10 cellular contexts compared by ENCODE assay signal in genomic region chr22:23834830-23835772, GRCh38. TPM values are rescaled to one million over a fixed set of nuclear protein-coding genes. Genes with fewer than 3 reads are reported as not detected.
A peak's percentile ranks its signal among the peaks of the same experiment; 100 is the strongest.
DNase-seq lines count a peak whose midpoint lies in the region; ATAC-seq and TF ChIP-seq lines count a peak whose summit lies in the region.
"Had no signal": no experiment of that assay in that cellular context is flagged by ENCODE, and none has a peak within 500 bp of the region (broad histone marks: within the 10 kb centered on the region; RNA-seq: fewer than 3 reads in every experiment).

No MANE protein-coding gene starts in this region.

- CTCF ChIA-PET in activated naive CD4-positive, alpha-beta T cell treated with anti-CD3 and anti-CD28 coated beads, Interleukin-2, amount 10 ng/mL, durations not matched to agents 7 days and 5 days (lab: Charles Lee) = interaction anchor here (1.3 kb wide), 1 partner anchor 16 kb away, joined by 3 read pairs; no protein-coding TSS in a partner anchor

- H3K36me3 Mint-ChIP-seq in activated naive CD4-positive, alpha-beta T cell treated with anti-CD3 and anti-CD28 coated beads, Interleukin-2, amount 10 ng/mL, durations not matched to agents 7 days and 5 days = peaks cover 19% of the 10 kb centered on the region

- H3K36me3 ChIP-seq in upper lobe of right lung = peaks cover 57% of the 10 kb centered on the region

- no peak overlapping the region for H3K4me3 ChIP-seq in upper lobe of right lung

- peak overlapping the region; percentile 49 for H3K27ac Mint-ChIP-seq in activated naive CD4-positive, alpha-beta T cell treated with anti-CD3 and anti-CD28 coated beads, Interleukin-2, amount 10 ng/mL, durations not matched to agents 7 days and 5 days

- no peak overlapping the region for H3K4me3 Mint-ChIP-seq in activated naive CD4-positive, alpha-beta T cell treated with anti-CD3 and anti-CD28 coated beads, Interleukin-2, amount 10 ng/mL, durations not matched to agents 7 days and 5 days
- H3K4me3 Mint-ChIP-seq: central memory CD8-positive, alpha-beta T cell had no signal

- peaks cover 27% of the 10 kb centered on the region for H3K4me1 Mint-ChIP-seq in activated naive CD4-positive, alpha-beta T cell treated with anti-CD3 and anti-CD28 coated beads, Interleukin-2, amount 10 ng/mL, durations not matched to agents 7 days and 5 days

- H3K4me1 ChIP-seq in upper lobe of right lung = peaks cover 12% of the 10 kb centered on the region

- H3K27me3 Mint-ChIP-seq in activated naive CD4-positive, alpha-beta T cell treated with anti-CD3 and anti-CD28 coated beads, Interleukin-2, amount 10 ng/mL, durations not matched to agents 7 days and 5 days = peaks cover 6% of the 10 kb centered on the region
- H3K27me3 Mint-ChIP-seq: central memory CD8-positive, alpha-beta T cell had no signal

- no peaks in the 10 kb centered on the region for H3K27me3 ChIP-seq in upper lobe of right lung

- peak; percentile 16 for DNase-seq in activated naive CD4-positive, alpha-beta T cell treated with anti-CD3 and anti-CD28 coated beads, Interleukin-2, amount 10 ng/mL, durations not matched to agents 7 days and 5 days
- DNase-seq in activated naive CD4-positive, alpha-beta T cell treated with Interleukin-2 at 50 U/mL for 16 hours = no peak
- DNase-seq in caudate nucleus (lab: John Stamatoyannopoulos, UW) = peak in 48 of 61 donors; percentile 17 to 83 (median 48)
- peak; percentile 89 for DNase-seq in myocyte (ENCODE audit: low read depth)
- DNase-seq in upper lobe of right lung = peak; percentile 55
- no peak for DNase-seq in retina
- DNase-seq in HuH-7.5 (ENCODE audit: low spot score) = no peak
- no peak for DNase-seq in central memory CD4-positive, alpha-beta T cell
- DNase-seq: activated CD4-positive, alpha-beta T cell treated with anti-CD3 and anti-CD28 coated beads, Interleukin-2, amount 50 U/mL, for 48 hours had no signal

- no peaks in the 10 kb centered on the region for H3K9me3 Mint-ChIP-seq in activated naive CD4-positive, alpha-beta T cell treated with anti-CD3 and anti-CD28 coated beads, Interleukin-2, amount 10 ng/mL, durations not matched to agents 7 days and 5 days
- H3K9me3 Mint-ChIP-seq: central memory CD8-positive, alpha-beta T cell had no signal

- no peaks in the 10 kb centered on the region for H3K9me3 ChIP-seq in upper lobe of right lung

- no peak for TF ChIP-seq CTCF in upper lobe of right lung (IDR thresholded peaks at IDR 0.05)

- no peak for ATAC-seq in upper lobe of right lung

- intact Hi-C loops in upper lobe of right lung (cut with DNase I) = no loop called here

- H3K27ac ChIP-seq in caudate nucleus (ENCODE audit: low read depth, low read length) (peak overlapping the region; percentile 67), upper lobe of right lung (no peak overlapping the region)

RNA-seq across cellular contexts. Expression of gene DERL3, which starts 3.7 kb away (rescaled TPM):
- 1.5 and 4.6 TPM in 2 replicates for total RNA-seq in myocyte
- polyA plus RNA-seq in myocyte (2012) = 3.6 TPM
- total RNA-seq in upper lobe of right lung = 3.8 TPM

RNA-seq across cellular contexts. Expression of gene SLC2A11, which starts 22.6 kb away (rescaled TPM):
- total RNA-seq in myocyte (13.2 and 18.9 TPM in 2 replicates), upper lobe of right lung (13.2 TPM)
- 18.8 TPM for polyA plus RNA-seq in myocyte (2012)

RNA-seq across cellular contexts. Expression of gene SMARCB1, which starts 48.3 kb away (rescaled TPM):
- total RNA-seq in myocyte = 58.8 and 62.9 TPM in 2 replicates
- polyA plus RNA-seq in myocyte (2012) = 122 TPM
- 59.6 TPM for total RNA-seq in upper lobe of right lung

RNA-seq across cellular contexts. Expression of gene MIF, which starts 59.1 kb away (rescaled TPM):
- 374 and 603 TPM in 2 replicates for total RNA-seq in myocyte
- 1,227 TPM for polyA plus RNA-seq in myocyte (2012)
- 236 TPM for total RNA-seq in upper lobe of right lung

Comparison
In these comparisons a context has a peak if more than half of its experiments do, and no peak if none do; other contexts are left out.
1. DNase-seq: peak in activated naive CD4-positive, alpha-beta T cell treated with anti-CD3 and anti-CD28 coated beads, Interleukin-2, amount 10 ng/mL, durations not matched to agents 7 days and 5 days (single experiment), caudate nucleus (48 of 61), myocyte (single experiment) and upper lobe of right lung (single experiment); none in activated naive CD4-positive, alpha-beta T cell treated with Interleukin-2 at 50 U/mL for 16 hours (single experiment), retina (single experiment), HuH-7.5 (single experiment) and central memory CD4-positive, alpha-beta T cell (single experiment).